In genomic region chr1:157753611-157754010, GRCh38 we compare ENCODE assay signal across 27 cellular contexts. TPM values are rescaled to one million over a fixed set of nuclear protein-coding genes. Genes with fewer than 3 reads are reported as not detected.
DNase-seq lines count a peak whose midpoint lies in the region; ATAC-seq, FAIRE-seq and TF ChIP-seq lines count a peak whose summit lies in the region.
"Had no signal": no experiment of that assay in that cellular context is flagged by ENCODE, and none has a peak within 500 bp of the region (broad histone marks: within the 10 kb centered on the region; RNA-seq: fewer than 3 reads in every experiment).

No MANE protein-coding gene starts in this region.

- H2BK12ac ChIP-seq in H1 (ENCODE audit: low read depth, low read length) = no peak overlapping the region

- peaks cover 6% of the 10 kb centered on the region for H3K4me1 Mint-ChIP-seq in GM23338
- H3K4me1 Mint-ChIP-seq: CD14-positive monocyte had no signal

- H2AK5ac ChIP-seq in H1 (ENCODE audit: low read depth, low read length) (no peak overlapping the region), mesendoderm (ENCODE audit: low read length) (no peak overlapping the region)

- H3F3A ChIP-seq in GM23338 (replicated peaks; ENCODE audit: low read depth) = no peaks in the 10 kb centered on the region

- no peak overlapping the region for H3K27ac Mint-ChIP-seq in GM23338
- H3K27ac Mint-ChIP-seq: CD14-positive monocyte; CD4-positive, CD25-positive, alpha-beta regulatory T cell; CD8-positive, alpha-beta T cell had no signal

- H3K27me3 Mint-ChIP-seq in GM23338 (ENCODE audit: insufficient read depth, low read depth, poor library complexity) = peaks cover 7% of the 10 kb centered on the region
- H3K27me3 Mint-ChIP-seq: CD4-positive, CD25-positive, alpha-beta regulatory T cell had no signal

- no peak for TF ChIP-seq EP300 in H1 (IDR thresholded peaks at IDR 0.05; ENCODE audit: borderline replicate concordance in 1 of 2, low read depth in 2 of 2, low read length in 2 of 2)

- H2BK15ac ChIP-seq in H1 (ENCODE audit: low read length) (no peak overlapping the region), mesendoderm (replicated peaks; ENCODE audit: low read depth) (no peak overlapping the region)

- no peak for FAIRE-seq in H1 (lab: Jason Lieb, UNC)
- FAIRE-seq: A204.1, D721Med, GM12891, GM19239 had no signal

- POLR2A ChIA-PET in H1 (lab: Charles Lee; ENCODE audit: partially characterized antibody) = interaction anchor here (0.6 kb wide), 1 partner anchor 51 kb away, joined by 3 read pairs; no protein-coding TSS in a partner anchor

- no peaks in the 10 kb centered on the region for H3K79me1 ChIP-seq in H1 (ENCODE audit: low read depth, low read length)
- no peaks in the 10 kb centered on the region for H3K79me1 ChIP-seq in mesendoderm (ENCODE audit: low read length)

- TF ChIP-seq CTCF in GM23338 (conservative IDR thresholded peaks at IDR 0.05; ENCODE audit: low read depth in 2 of 2) (no peak), H1 (IDR thresholded peaks at IDR 0.05; ENCODE audit: control extremely low read depth in 1 of 3, insufficient read depth in 1 of 3, low read depth in 1 of 3, low read length in 3 of 3) (no peak), esophagus squamous epithelium (IDR thresholded peaks at IDR 0.05) (no peak)

- H3K56ac ChIP-seq in H1 (replicated peaks; ENCODE audit: insufficient read length, low read depth, low read length) (no peak overlapping the region), mesendoderm (ENCODE audit: low read length) (no peak overlapping the region)

- no peak overlapping the region for H3K9ac ChIP-seq in NT2/D1 (ENCODE audit: insufficient read length, low read depth)
- no peak overlapping the region for H3K9ac ChIP-seq in H1 (replicated peaks in 1 of 4; ENCODE audit: extremely low read depth in 1 of 4, low read depth in 3 of 4, low read length in 3 of 4)
- H3K9ac ChIP-seq in mesendoderm (ENCODE audit: low read length) = no peak overlapping the region
- H3K9ac ChIP-seq: BLaER1 had no signal

- no peak overlapping the region for H4K5ac ChIP-seq in H1 (ENCODE audit: insufficient read length, low read depth, low read length)
- H4K5ac ChIP-seq in mesendoderm (ENCODE audit: low read length) = no peak overlapping the region

- H3K4me3 Mint-ChIP-seq in GM23338 = no peak overlapping the region
- H3K4me3 Mint-ChIP-seq: CD14-positive monocyte; CD4-positive, CD25-positive, alpha-beta regulatory T cell; CD8-positive, alpha-beta T cell had no signal

- H2AFZ ChIP-seq in GM23338 = 0 out of 2 replicates have a peak overlapping the region, but pooled peaks have one; percentile 7
- H2AFZ ChIP-seq in H1 (ENCODE audit: low read length) = 0 out of 2 replicates have a peak overlapping the region, but pooled peaks have one; percentile 89

- no peak overlapping the region for H3K23ac ChIP-seq in H1 (ENCODE audit: insufficient read length)
- H3K23ac ChIP-seq in mesendoderm (ENCODE audit: low read length) = no peak overlapping the region

- peaks cover 10% of the 10 kb centered on the region; the same call in 1 of the 2 replicates for H3K4me1 ChIP-seq in GM23338 (ENCODE audit: insufficient read depth)
- H3K4me1 ChIP-seq in NT2/D1 (ENCODE audit: insufficient read depth, insufficient read length) = no peaks in the 10 kb centered on the region
- H3K4me1 ChIP-seq in H1 (replicated peaks in 1 of 4; ENCODE audit: control insufficient read depth in 3 of 4, insufficient read depth in 4 of 4, low read length in 3 of 4) = peaks cover 0 to 5% (median 4%) of the 10 kb centered on the region in 4 experiments; a peak in 3 of 7 replicates
- H3K4me1 ChIP-seq in mesendoderm (ENCODE audit: control insufficient read depth, low read depth, low read length) = no peaks in the 10 kb centered on the region
- H3K4me1 ChIP-seq in esophagus squamous epithelium = no peaks in the 10 kb centered on the region
- H3K4me1 ChIP-seq: BE2C, BLaER1, Caco-2 had no signal

- no peaks in the 10 kb centered on the region; the same call in 2 of the 3 replicates for H3K9me3 Mint-ChIP-seq in GM23338
- H3K9me3 Mint-ChIP-seq: CD8-positive, alpha-beta T cell had no signal

- H4K91ac ChIP-seq in H1 (replicated peaks; ENCODE audit: insufficient read length, low read length) = no peak overlapping the region

- H2BK120ac ChIP-seq in H1 (replicated peaks; ENCODE audit: low read depth, low read length) (no peak overlapping the region), mesendoderm (ENCODE audit: low read depth, low read length) (no peak overlapping the region)

- H3K27ac ChIP-seq in GM23338 (ENCODE audit: low read depth) (no peak overlapping the region), H1 (ENCODE audit: low read depth, low read length) (no peak overlapping the region), mesendoderm (ENCODE audit: low read depth, low read length) (no peak overlapping the region), esophagus squamous epithelium (no peak overlapping the region)
- H3K27ac ChIP-seq: BLaER1 had no signal

- H3K27me3 ChIP-seq in GM23338 (ENCODE audit: insufficient read depth) (no peaks in the 10 kb centered on the region), NT2/D1 (ENCODE audit: insufficient read depth, insufficient read length) (no peaks in the 10 kb centered on the region), H1 (replicated peaks in 1 of 4; ENCODE audit: control insufficient read depth in 3 of 4, extremely low read depth in 1 of 4, insufficient read depth in 3 of 4, low read length in 3 of 4) (no peaks in the 10 kb centered on the region), mesendoderm (ENCODE audit: insufficient read depth, low read length, poor library complexity) (no peaks in the 10 kb centered on the region), esophagus squamous epithelium (no peaks in the 10 kb centered on the region)
- H3K27me3 ChIP-seq: BE2C, BLaER1 had no signal

- peak overlapping the region; percentile 44 for H3K4me2 ChIP-seq in GM23338
- no peak overlapping the region for H3K4me2 ChIP-seq in H1 (ENCODE audit: insufficient read depth in 1 of 2, low read depth in 2 of 2, low read length in 2 of 2)
- H3K4me2 ChIP-seq in mesendoderm (ENCODE audit: low read length) = no peak overlapping the region
- H3K4me2 ChIP-seq: BLaER1 had no signal

- peaks cover 4% of the 10 kb centered on the region; the same call in 1 of the 2 replicates for H3K9me3 ChIP-seq in NT2/D1 (ENCODE audit: insufficient read depth, low read length)
- no peaks in the 10 kb centered on the region for H3K9me3 ChIP-seq in H1 (ENCODE audit: insufficient read depth in 2 of 2, low read depth in 1 of 2, low read length in 1 of 2)
- H3K9me3 ChIP-seq in esophagus squamous epithelium = no peaks in the 10 kb centered on the region
- H3K9me3 ChIP-seq: BE2C, Caco-2 had no signal

- no peak overlapping the region for H3K4me3 ChIP-seq in GM23338
- no peak overlapping the region for H3K4me3 ChIP-seq in NT2/D1 (ENCODE audit: insufficient read length, low read depth)
- no peak overlapping the region for H3K4me3 ChIP-seq in H1 (ENCODE audit: extremely low read depth in 1 of 4, insufficient read depth in 2 of 4, low read depth in 3 of 4, low read length in 4 of 4)
- H3K4me3 ChIP-seq in mesendoderm (ENCODE audit: low read length) = no peak overlapping the region
- no peak overlapping the region for H3K4me3 ChIP-seq in esophagus squamous epithelium
- H3K4me3 ChIP-seq: BLaER1 had no signal

- H4K20me1 ChIP-seq in GM23338 (replicated peaks; ENCODE audit: insufficient read depth) = no peaks in the 10 kb centered on the region
- no peaks in the 10 kb centered on the region for H4K20me1 ChIP-seq in H1 (replicated peaks in 1 of 2; ENCODE audit: control insufficient read depth in 1 of 2, insufficient read depth in 2 of 2, low read length in 2 of 2)
- H4K20me1 ChIP-seq: BLaER1 had no signal

- H3K4ac ChIP-seq in H1 (replicated peaks; ENCODE audit: insufficient read length, low read depth, low read length) (no peak overlapping the region), mesendoderm (ENCODE audit: low read depth, low read length) (no peak overlapping the region)

- TF ChIP-seq POLR2A in H1 (IDR thresholded peaks at IDR 0.05; ENCODE audit: control extremely low read depth in 1 of 2, low read depth in 2 of 2, low read length in 2 of 2) (no peak), esophagus squamous epithelium (IDR thresholded peaks at IDR 0.05) (no peak)

- H3K14ac ChIP-seq in H1 (ENCODE audit: insufficient read length) = no peak overlapping the region

- no peaks in the 10 kb centered on the region for H3K36me3 Mint-ChIP-seq in GM23338 (ENCODE audit: low read depth)
- H3K36me3 Mint-ChIP-seq: CD14-positive monocyte; CD4-positive, CD25-positive, alpha-beta regulatory T cell; CD8-positive, alpha-beta T cell had no signal

- H2BK20ac ChIP-seq in H1 (ENCODE audit: low read length) = no peak overlapping the region

- intact Hi-C loops in esophagus squamous epithelium (cut with DNase I) = no loop called here

- no peaks in the 10 kb centered on the region for H3K23me2 ChIP-seq in H1 (ENCODE audit: low read depth, low read length)

- H3K18ac ChIP-seq in H1 (ENCODE audit: extremely low read depth, low read length) (no peak overlapping the region), mesendoderm (ENCODE audit: low read length) (no peak overlapping the region)

- peak; percentile 67 for ATAC-seq in GM23338
- ATAC-seq in HG03175 (IDR thresholded peaks at IDR 0.05; ENCODE audit: unreplicated experiment) = no peak
- ATAC-seq: CD8-positive, alpha-beta T cell had no signal

- H3K9me2 ChIP-seq in GM23338 (ENCODE audit: insufficient read depth) = no peaks in the 10 kb centered on the region

- WGBS in H1 (ENCODE audit: extremely low coverage in 1 of 2, insufficient coverage in 1 of 2, insufficient read length in 1 of 2, insufficient replicate concordance in 2 of 2, low coverage in 1 of 2, low lambda C conversion rate in 2 of 2, missing lambda C conversion rate in 1 of 2), 2 experiments = 78% methylated on average over 1 of the region's 1 CpG; no CpG with 5 or more reads in 1 of the 2 experiments
- WGBS in mesendoderm (ENCODE audit: extremely low coverage, insufficient coverage, low lambda C conversion rate) = no CpG with 5 or more reads among the region's 1 CpG
- 50 to 90% methylated on average over 1 of the region's 1 CpG for WGBS in esophagus squamous epithelium, 2 donors

- no peaks in the 10 kb centered on the region for H3K36me3 ChIP-seq in GM23338 (ENCODE audit: insufficient read depth)
- H3K36me3 ChIP-seq in NT2/D1 (ENCODE audit: insufficient read depth, insufficient read length, low read length) = no peaks in the 10 kb centered on the region
- no peaks in the 10 kb centered on the region for H3K36me3 ChIP-seq in H1 (ENCODE audit: control insufficient read depth in 2 of 4, insufficient read depth in 4 of 4, low read length in 3 of 4)
- no peaks in the 10 kb centered on the region for H3K36me3 ChIP-seq in mesendoderm (ENCODE audit: control insufficient read depth, insufficient read depth, low read length)
- H3K36me3 ChIP-seq in esophagus squamous epithelium = no peaks in the 10 kb centered on the region
- H3K36me3 ChIP-seq: BE2C, BLaER1 had no signal

- H4K8ac ChIP-seq in H1 (ENCODE audit: extremely low read depth, insufficient read depth, low read length) (no peak overlapping the region), mesendoderm (ENCODE audit: low read depth, low read length) (no peak overlapping the region)

- DNase-seq in GM23338 (ENCODE audit: low spot score) = peak; percentile 46
- DNase-seq in NT2/D1 (ENCODE audit: low read depth, low spot score) = peak; percentile 43
- DNase-seq in H1 (ENCODE audit: low read depth in 1 of 2, low spot score in 2 of 2) = no peak
- peak; percentile 18 for DNase-seq in mesendoderm
- DNase-seq in kidney tubule cell (ENCODE audit: low spot score) = no peak
- no peak for DNase-seq in esophagus squamous epithelium (lab: John Stamatoyannopoulos, UW)
- no peak for DNase-seq in NOMO-1 treated with DMSO at 0.1 percent for 48 hours (lab: John Stamatoyannopoulos, UW; ENCODE audit: unreplicated experiment)
- DNase-seq: 8988T; ACHN; BE2C; C1 segment of cervical spinal cord; Caco-2; Calu3; CD4-positive, CD25-positive, alpha-beta regulatory T cell; CD8-positive, alpha-beta T cell; DMS79 treated with DMSO at 0.1 percent for 48 hours; GF-D8 had no signal

- H2BK5ac ChIP-seq in H1 (ENCODE audit: low read depth, low read length) (no peak overlapping the region), mesendoderm (ENCODE audit: low read length) (no peak overlapping the region)

- CTCF ChIA-PET in H1 (lab: Charles Lee; ENCODE audit: partially characterized antibody) = interaction anchor here (1.1 to 2.7 kb wide), 5 partner anchors 14 to 368 kb away, joined by 3 to 13 read pairs (median 3); no protein-coding TSS in a partner anchor

- H3K79me2 ChIP-seq in GM23338 (replicated peaks; ENCODE audit: insufficient read depth) (no peaks in the 10 kb centered on the region), H1 (ENCODE audit: control insufficient read depth in 1 of 2, insufficient read depth in 2 of 2, low read length in 2 of 2) (no peaks in the 10 kb centered on the region), mesendoderm (ENCODE audit: control insufficient read depth, insufficient read depth, low read length) (no peaks in the 10 kb centered on the region)

- no peak for TF ChIP-seq RAD21 in H1 (IDR thresholded peaks at IDR 0.05 in 1 of 2, conservative IDR thresholded peaks at IDR 0.05 in 1 of 2; ENCODE audit: low read depth in 2 of 2, low read length in 2 of 2)

RNA-seq across cellular contexts. Expression of gene FCRL2, which starts 23.3 kb away (rescaled TPM):
- not detected in 2 replicates for total RNA-seq in GM23338 (2014; rRNA removed; shearing (Covaris generic))
- polyA plus RNA-seq in GM23338 (2016; fragmentation: Nextera tagmentation; extraction: Ambion mirVana) (not detected in 2 replicates), H1 (2011; rRNA removed) (not detected in 2 replicates)
- not detected in 2 replicates for total RNA-seq in H1 (2021; fragmentation: NEBNext Ultra II Directional; extraction: Animal tissue kit (Norgen Biotek cat#: 25700))
- not detected for polyA plus RNA-seq in H1 (2011; cell fraction: cytosol; rRNA removed)
- polyA plus RNA-seq in H1 (2011; cell fraction: nucleus; rRNA removed) = not detected
- polyA plus RNA-seq in H1 (2012, experiment 1 of 2) = not detected in 4 replicates
- polyA plus RNA-seq in H1 (2012, experiment 2 of 2) = not detected
- polyA plus RNA-seq in H1 (2013, experiment 1 of 2) = not detected
- not detected for polyA plus RNA-seq in H1 (2013, experiment 2 of 2)
- polyA minus RNA-seq in H1 (2011; rRNA and poly(A)+ RNA removed) = not detected in 2 replicates
- not detected for polyA minus RNA-seq in H1 (2011; cell fraction: cytosol; rRNA and poly(A)+ RNA removed)
- polyA minus RNA-seq in H1 (2011; cell fraction: nucleus; rRNA and poly(A)+ RNA removed) = not detected
- not detected for polyA plus RNA-seq in mesendoderm (2013, experiment 1 of 2)
- polyA plus RNA-seq in mesendoderm (2013, experiment 2 of 2) = not detected
- total RNA-seq in esophagus squamous epithelium = under 1 TPM in 2 of 4 donors, not detected in 2; 0.19 to 0.32 TPM
- total RNA-seq: A673, Caco-2, G401 had no signal
- polyA plus RNA-seq: AG04450, CD14-positive monocyte had no signal

RNA-seq across cellular contexts. Expression of gene FCRL3, which starts 53.0 kb away (rescaled TPM):
- not detected in 2 replicates for total RNA-seq in GM23338 (2014; rRNA removed; shearing (Covaris generic))
- not detected in 2 replicates for polyA plus RNA-seq in GM23338 (2016; fragmentation: Nextera tagmentation; extraction: Ambion mirVana)
- total RNA-seq in H1 (2021; fragmentation: NEBNext Ultra II Directional; extraction: Animal tissue kit (Norgen Biotek cat#: 25700)) = not detected in 2 replicates
- polyA plus RNA-seq in H1 (2011; rRNA removed) = not detected in 2 replicates
- polyA plus RNA-seq in H1 (2011; cell fraction: cytosol; rRNA removed) = not detected
- polyA plus RNA-seq in H1 (2011; cell fraction: nucleus; rRNA removed) = not detected
- not detected in 4 replicates for polyA plus RNA-seq in H1 (2012, experiment 1 of 2)
- not detected for polyA plus RNA-seq in H1 (2012, experiment 2 of 2)
- polyA plus RNA-seq in H1 (2013, experiment 1 of 2) = not detected
- polyA plus RNA-seq in H1 (2013, experiment 2 of 2) = not detected
- not detected in 2 replicates for polyA minus RNA-seq in H1 (2011; rRNA and poly(A)+ RNA removed)
- not detected for polyA minus RNA-seq in H1 (2011; cell fraction: cytosol; rRNA and poly(A)+ RNA removed)
- polyA minus RNA-seq in H1 (2011; cell fraction: nucleus; rRNA and poly(A)+ RNA removed) = not detected
- 0.01 TPM for polyA plus RNA-seq in mesendoderm (2013, experiment 1 of 2)
- under 0.01 TPM for polyA plus RNA-seq in mesendoderm (2013, experiment 2 of 2)
- under 1 TPM in 2 of 4 donors, not detected in 2; 0.19 to 0.29 TPM for total RNA-seq in esophagus squamous epithelium
- total RNA-seq: A673, Caco-2, G401 had no signal
- polyA plus RNA-seq: AG04450 had no signal

Comparison
In these comparisons a context has a peak if more than half of its experiments do, and no peak if none do; other contexts are left out.
1. DNase-seq: peak in GM23338 (single experiment), NT2/D1 (single experiment) and mesendoderm (single experiment); none in H1 (0 of 2), kidney tubule cell (single experiment), esophagus squamous epithelium (single experiment) and NOMO-1 treated with DMSO at 0.1 percent for 48 hours (single experiment).